2 cellular contexts compared by ENCODE assay signal in genomic region chr12:12399161-12399560, GRCh38.
TF ChIP-seq lines count a peak whose summit lies in the region.

No MANE protein-coding gene starts in this region.

TF ChIP-seq in GM23338, 12 proteins besides CTCF, POLR2A, EP300 and RAD21:
- no peak for TF ChIP-seq ZNF462 (CRISPR knock-in tag; IDR thresholded peaks at IDR 0.05)
- no peak for TF ChIP-seq ZNF114 (CRISPR knock-in tag; IDR thresholded peaks at IDR 0.05)
- TF ChIP-seq EZH2 (IDR thresholded peaks at IDR 0.05; ENCODE audit: low read depth, unreplicated experiment) = no peak
- TF ChIP-seq STAT1 (IDR thresholded peaks at IDR 0.05; ENCODE audit: unreplicated experiment) = no peak
- TF ChIP-seq JUNB (IDR thresholded peaks at IDR 0.05; ENCODE audit: unreplicated experiment) = no peak
- no peak for TF ChIP-seq POLR2AphosphoS5 (IDR thresholded peaks at IDR 0.05; ENCODE audit: low read depth)

TF ChIP-seq in WTC11, 78 proteins besides CTCF, POLR2A, EP300 and RAD21 (continued from another document):
- TF ChIP-seq EMX1 (CRISPR knock-in tag; IDR thresholded peaks at IDR 0.05) = no peak
- no peak for TF ChIP-seq CREM (CRISPR knock-in tag; IDR thresholded peaks at IDR 0.05)
- no peak for TF ChIP-seq E2F5 (CRISPR knock-in tag; IDR thresholded peaks at IDR 0.05)
- no peak for TF ChIP-seq TP53 (CRISPR knock-in tag; IDR thresholded peaks at IDR 0.05)
- TF ChIP-seq FOXJ3 (CRISPR knock-in tag; IDR thresholded peaks at IDR 0.05; ENCODE audit: borderline replicate concordance) = no peak
- TF ChIP-seq E2F1 (CRISPR knock-in tag; IDR thresholded peaks at IDR 0.05) = no peak
- no peak for TF ChIP-seq ZNF416 (CRISPR knock-in tag; IDR thresholded peaks at IDR 0.05)
- TF ChIP-seq KAT7 (CRISPR knock-in tag; IDR thresholded peaks at IDR 0.05; ENCODE audit: borderline replicate concordance) = no peak
- TF ChIP-seq SMAD3 (CRISPR knock-in tag; IDR thresholded peaks at IDR 0.05; ENCODE audit: borderline replicate concordance) = no peak
- TF ChIP-seq NR1H2 (CRISPR knock-in tag; IDR thresholded peaks at IDR 0.05) = no peak
- no peak for TF ChIP-seq ZNF138 (CRISPR knock-in tag; conservative IDR thresholded peaks at IDR 0.05)
TF ChIP-seq in WTC11: peak in this region for 0.
